In genomic region chr3:6179761-6180160, GRCh38 we compare ENCODE assay signal across 27 cellular contexts.
DNase-seq lines count a peak whose midpoint lies in the region; ATAC-seq, FAIRE-seq and TF ChIP-seq lines count a peak whose summit lies in the region.
"Had no signal": no experiment of that assay in that cellular context is flagged by ENCODE, and none has a peak within 500 bp of the region (broad histone marks: within the 10 kb centered on the region; RNA-seq: fewer than 3 reads in every experiment).

No MANE protein-coding gene starts in this region.

- DNase-seq in PC-3, result peak; percentile 34
- DNase-seq in astrocyte (ENCODE audit: low read depth), result peak; percentile 79
- DNase-seq in kidney tubule cell (ENCODE audit: low spot score), result peak; percentile 14
- no peak for DNase-seq in esophagus squamous epithelium (lab: John Stamatoyannopoulos, UW)
- no peak for DNase-seq in RKO (ENCODE audit: low spot score)
- DNase-seq in stimulated activated CD4-positive, alpha-beta T cell treated with anti-CD3 and anti-CD28 coated beads, Interleukin-2, amount 100 ng/mL, for 48 hours, result no peak
- no peak for DNase-seq in aorta
- DNase-seq: CD8-positive, alpha-beta T cell; DMS 273 treated with DMSO at 0.1 percent for 48 hours; DMS79; EL; GDM1; GOT3; KBM-7; NCI-H1105; NCI-H1436 treated with DMSO at 0.1 percent for 48 hours; NCI-H187 treated with DMSO at 0.1 percent for 48 hours; NCI-H524; NCI-H748 treated with DMSO at 0.1 percent for 48 hours; PC-9; SHP77 had no signal

- no peaks in the 10 kb centered on the region for H3F3A ChIP-seq in PC-3 (ENCODE audit: low read length, unreplicated experiment)

- H3K27ac ChIP-seq in PC-3 (ENCODE audit: low read length) (no peak overlapping the region), astrocyte (ENCODE audit: low read depth, low read length) (peak overlapping the region; percentile 48), esophagus squamous epithelium (no peak overlapping the region), aorta (ENCODE audit: low read depth in 1 of 2, low read length in 2 of 2) (no peak overlapping the region)
- H3K27ac ChIP-seq: C4-2B, PC-9, RWPE1 had no signal

- H3K27me3 ChIP-seq in PC-3 (ENCODE audit: low read length) (no peaks in the 10 kb centered on the region), astrocyte (ENCODE audit: insufficient read depth, low read length) (no peaks in the 10 kb centered on the region), esophagus squamous epithelium (no peaks in the 10 kb centered on the region), aorta (ENCODE audit: control insufficient read depth in 1 of 2, insufficient read depth in 2 of 2, low read length in 1 of 2) (no peaks in the 10 kb centered on the region)

- no peak overlapping the region for H2AFZ ChIP-seq in PC-3 (ENCODE audit: low read length)
- H2AFZ ChIP-seq in astrocyte (ENCODE audit: low read depth, low read length), result peak overlapping the region; percentile 27
- H2AFZ ChIP-seq: PC-9 had no signal

- peaks cover 3% of the 10 kb centered on the region for H3K9me3 Mint-ChIP-seq in astrocyte (ENCODE audit: unreplicated experiment)

- TF ChIP-seq POLR2A in esophagus squamous epithelium (IDR thresholded peaks at IDR 0.05), result no peak

- H3K4me3 ChIP-seq in PC-3 (ENCODE audit: low read length), result no peak overlapping the region
- no peak overlapping the region for H3K4me3 ChIP-seq in astrocyte (ENCODE audit: insufficient read depth, low read depth, low read length)
- no peak overlapping the region for H3K4me3 ChIP-seq in esophagus squamous epithelium
- H3K4me3 ChIP-seq in aorta (ENCODE audit: low read length in 2 of 2), result no peak overlapping the region
- H3K4me3 ChIP-seq: GM12878, HAP-1, PC-9 had no signal

- H3K9ac ChIP-seq in PC-3 (ENCODE audit: low read length) (no peak overlapping the region), astrocyte (ENCODE audit: low read length) (no peak overlapping the region)

- H3K27me3 Mint-ChIP-seq in astrocyte (ENCODE audit: low read depth, unreplicated experiment), result no peaks in the 10 kb centered on the region
- H3K27me3 Mint-ChIP-seq: B cell had no signal

- TF ChIP-seq CTCF in PC-3 (conservative IDR thresholded peaks at IDR 0.05; ENCODE audit: low read depth, low read length) (no peak), astrocyte (IDR thresholded peaks at IDR 0.05; ENCODE audit: insufficient read depth, low read depth, low read length) (no peak), esophagus squamous epithelium (IDR thresholded peaks at IDR 0.05) (no peak)

- no peaks in the 10 kb centered on the region for H3K36me3 ChIP-seq in PC-3 (ENCODE audit: low read depth, low read length)
- H3K36me3 ChIP-seq in astrocyte (ENCODE audit: insufficient read depth, low read length), result no peaks in the 10 kb centered on the region
- H3K36me3 ChIP-seq in esophagus squamous epithelium, result no peaks in the 10 kb centered on the region
- no peaks in the 10 kb centered on the region for H3K36me3 ChIP-seq in aorta (ENCODE audit: control insufficient read depth in 1 of 2, insufficient read depth in 2 of 2, low read length in 1 of 2)
- H3K36me3 ChIP-seq: HAP-1 had no signal

- no peaks in the 10 kb centered on the region for H3K36me3 Mint-ChIP-seq in astrocyte (ENCODE audit: low read depth, unreplicated experiment)
- H3K36me3 Mint-ChIP-seq: CD8-positive, alpha-beta T cell had no signal

- H3K4me3 Mint-ChIP-seq in astrocyte (ENCODE audit: unreplicated experiment), result no peak overlapping the region
- H3K4me3 Mint-ChIP-seq: B cell; CD8-positive, alpha-beta T cell had no signal

- no peak overlapping the region for H3K4me2 ChIP-seq in PC-3 (ENCODE audit: low read length)
- H3K4me2 ChIP-seq in astrocyte (ENCODE audit: low read length), result peak overlapping the region; percentile 25
- H3K4me2 ChIP-seq: PC-9 had no signal

- POLR2A ChIA-PET in PC-3 (lab: Charles Lee; ENCODE audit: unreplicated experiment), result no interaction called here

- 68 to 83% methylated on average over 3 of the region's 3 CpGs for WGBS in esophagus squamous epithelium, 2 donors
- WGBS in aorta, 2 donors, result 85 to 87% methylated on average over 3 of the region's 3 CpGs

- no peaks in the 10 kb centered on the region for H3K4me1 ChIP-seq in PC-3 (ENCODE audit: insufficient read depth, low read length)
- no peaks in the 10 kb centered on the region for H3K4me1 ChIP-seq in astrocyte (ENCODE audit: insufficient read depth, low read length)
- H3K4me1 ChIP-seq in esophagus squamous epithelium, result no peaks in the 10 kb centered on the region
- no peaks in the 10 kb centered on the region for H3K4me1 ChIP-seq in aorta (ENCODE audit: control insufficient read depth in 1 of 2, insufficient read depth in 2 of 2, low read length in 2 of 2)
- H3K4me1 ChIP-seq: HAP-1 had no signal

- CTCF ChIA-PET in PC-3 (lab: Charles Lee), result no interaction called here

- peaks cover 6% of the 10 kb centered on the region for H3K4me1 Mint-ChIP-seq in astrocyte (ENCODE audit: low read depth, unreplicated experiment)
- H3K4me1 Mint-ChIP-seq: B cell had no signal

- FAIRE-seq in astrocyte (lab: Jason Lieb, UNC), result no peak
- FAIRE-seq: A204.1, GM12878 had no signal

- H3K9me3 ChIP-seq in PC-3 (ENCODE audit: low read length), result no peaks in the 10 kb centered on the region; the same call in 1 of the 2 replicates
- no peaks in the 10 kb centered on the region for H3K9me3 ChIP-seq in astrocyte (ENCODE audit: insufficient read depth, low read depth, low read length)
- no peaks in the 10 kb centered on the region for H3K9me3 ChIP-seq in esophagus squamous epithelium
- peaks cover 2% of the 10 kb centered on the region for H3K9me3 ChIP-seq in aorta (ENCODE audit: control insufficient read depth, low read length)
- H3K9me3 ChIP-seq: HAP-1 had no signal

- no TSS peak for BruUV-seq in PC-3 (replicated peaks; lab: Mats Ljungman, UMichigan)

- H3K79me2 ChIP-seq in PC-3 (ENCODE audit: low read length), result no peaks in the 10 kb centered on the region
- no peaks in the 10 kb centered on the region for H3K79me2 ChIP-seq in astrocyte (ENCODE audit: insufficient read depth, low read length)

- H3K27ac Mint-ChIP-seq in astrocyte (ENCODE audit: unreplicated experiment), result no peak overlapping the region
- H3K27ac Mint-ChIP-seq: B cell; CD8-positive, alpha-beta T cell had no signal

- ATAC-seq in PC-3 (no peak), aorta (ENCODE audit: low FRiP score) (no peak)
- ATAC-seq: CD8-positive, alpha-beta T cell; GM12878 had no signal

- no peaks in the 10 kb centered on the region for H4K20me1 ChIP-seq in PC-3 (ENCODE audit: low read length)
- H4K20me1 ChIP-seq in astrocyte (ENCODE audit: insufficient read depth, low read length), result no peaks in the 10 kb centered on the region

- no peaks in the 10 kb centered on the region for H3K9me2 ChIP-seq in PC-3 (replicated peaks; ENCODE audit: low read length)

- intact Hi-C loops in PC-3 (cut with micrococcal nuclease) (no loop called here), esophagus squamous epithelium (cut with DNase I) (no loop called here), aorta (cut with DNase I) (no loop called here)

Comparison
In these comparisons a context has a peak if more than half of its experiments do, and no peak if none do; other contexts are left out.
1. DNase-seq: peak in PC-3 (single experiment), astrocyte (single experiment) and kidney tubule cell (single experiment); none in esophagus squamous epithelium (single experiment), RKO (single experiment), stimulated activated CD4-positive, alpha-beta T cell treated with anti-CD3 and anti-CD28 coated beads, Interleukin-2, amount 100 ng/mL, for 48 hours (0 of 2) and aorta (0 of 2).